ENCODE assay signal across 8 cellular contexts in the genomic region with DNA sequence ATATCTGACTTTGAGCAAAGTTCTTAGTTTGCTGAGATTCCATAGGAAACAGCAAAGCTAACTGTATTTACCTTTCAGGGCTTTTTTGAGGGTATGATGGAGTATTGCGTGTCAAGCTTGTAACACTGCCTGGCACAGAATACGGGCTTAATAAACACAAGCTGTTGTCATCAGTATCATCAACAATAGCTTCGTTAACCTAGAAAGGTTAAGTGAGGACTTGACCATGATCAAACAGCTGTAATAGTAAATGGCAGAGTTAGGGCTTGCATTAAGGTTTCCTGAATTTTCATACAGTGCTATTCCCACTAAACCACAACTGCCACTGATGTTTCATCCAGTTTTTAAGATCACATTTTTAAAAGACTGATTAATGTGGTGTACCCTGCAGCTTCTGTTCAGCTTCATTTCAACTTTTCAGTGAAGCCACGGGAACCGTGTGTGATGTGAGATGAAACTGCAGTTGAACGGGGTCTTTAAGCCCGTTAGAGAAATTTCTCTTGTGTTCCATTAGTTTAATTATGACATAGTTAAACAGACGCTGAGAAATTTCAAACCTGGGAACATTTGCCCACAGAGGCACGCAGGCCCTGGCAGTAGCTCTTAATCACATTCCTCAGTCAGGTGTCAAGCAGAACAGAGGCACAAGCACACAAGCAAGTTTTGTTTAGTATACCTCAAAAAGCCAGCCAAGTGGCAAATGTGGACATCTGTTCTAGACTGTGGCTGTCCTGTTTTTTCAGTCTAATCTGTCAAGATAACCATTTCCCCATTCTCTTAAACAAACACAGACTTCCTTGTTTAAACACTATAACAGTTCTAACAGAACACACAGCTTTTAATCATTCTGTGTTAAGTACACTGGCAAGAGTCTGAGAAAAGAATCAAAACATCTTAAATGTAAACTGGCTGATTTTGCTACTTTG.
DNase-seq lines count a peak whose midpoint lies in the region; ATAC-seq and TF ChIP-seq lines count a peak whose summit lies in the region.

No MANE protein-coding gene starts in this region.

- H3K4me1 ChIP-seq in Caco-2 (peaks cover 29% of the 10 kb centered on the region), colonic mucosa (peaks cover 10% of the 10 kb centered on the region), mucosa of descending colon (ENCODE audit: low read depth) (peaks cover 8% of the 10 kb centered on the region), A673 (ENCODE audit: insufficient read depth, low read length, poor library complexity, severe bottlenecking) (no peaks in the 10 kb centered on the region)

- no peak overlapping the region for H3K27ac Mint-ChIP-seq in Caco-2 (ENCODE audit: unreplicated experiment)
- H3K27ac Mint-ChIP-seq in activated naive CD4-positive, alpha-beta T cell treated with anti-CD3 and anti-CD28 coated beads for 36 hours, result no peak overlapping the region

- BruUV-seq in Caco-2 (replicated peaks; lab: Mats Ljungman, UMichigan) (no TSS peak), A673 (replicated peaks; lab: Mats Ljungman, UMichigan) (no TSS peak)

- peak; percentile 93 for ATAC-seq in mucosa of descending colon

- no peaks in the 10 kb centered on the region for H3K36me3 ChIP-seq in Caco-2 (ENCODE audit: control insufficient read depth, insufficient read depth, low read length)
- H3K36me3 ChIP-seq in colonic mucosa, result no peaks in the 10 kb centered on the region
- no peaks in the 10 kb centered on the region for H3K36me3 ChIP-seq in mucosa of descending colon (ENCODE audit: low read depth)
- no peaks in the 10 kb centered on the region for H3K36me3 ChIP-seq in A673 (ENCODE audit: insufficient read depth, low read length, poor library complexity, severe bottlenecking)

- TF ChIP-seq CTCF in Caco-2 (IDR thresholded peaks at IDR 0.05; ENCODE audit: insufficient read depth in 1 of 2, low read depth in 1 of 2, low read length in 1 of 2, severe bottlenecking in 1 of 2, unreplicated experiment in 1 of 2), result no peak
- no peak for TF ChIP-seq CTCF in colonic mucosa (IDR thresholded peaks at IDR 0.05)
- TF ChIP-seq CTCF in mucosa of descending colon (IDR thresholded peaks at IDR 0.05), result no peak
- TF ChIP-seq CTCF in A673 (conservative IDR thresholded peaks at IDR 0.05; ENCODE audit: low read depth, low read length), result no peak

- no peak overlapping the region for H3K4me3 Mint-ChIP-seq in Caco-2 (ENCODE audit: unreplicated experiment)
- H3K4me3 Mint-ChIP-seq in activated naive CD4-positive, alpha-beta T cell treated with anti-CD3 and anti-CD28 coated beads for 36 hours, result no peak overlapping the region

- no peak overlapping the region for H3K9ac ChIP-seq in colonic mucosa (ENCODE audit: low read depth in 2 of 2, low read length in 2 of 2)

- intact Hi-C loops in Caco-2 (cut with micrococcal nuclease; ENCODE audit: unreplicated experiment) (loop anchor here (1.0 to 5.0 kb wide), 4 partner anchors 18 to 148 kb away; a partner anchor contains a TSS), colonic mucosa (cut with DNase I) (no loop called here), mucosa of descending colon (cut with DNase I, micrococcal nuclease) (no loop called here), A673 (cut with micrococcal nuclease; ENCODE audit: unreplicated experiment) (no loop called here)
- intact Hi-C loops in activated naive CD4-positive, alpha-beta T cell treated with anti-CD3 and anti-CD28 coated beads for 36 hours (cut with micrococcal nuclease), result no loop called here

- peaks cover 7% of the 10 kb centered on the region for H3K36me3 Mint-ChIP-seq in Caco-2 (ENCODE audit: insufficient read depth, unreplicated experiment)
- no peaks in the 10 kb centered on the region for H3K36me3 Mint-ChIP-seq in activated naive CD4-positive, alpha-beta T cell treated with anti-CD3 and anti-CD28 coated beads for 36 hours (ENCODE audit: low read depth)

- POLR2A ChIA-PET in Caco-2 (lab: Charles Lee) (no interaction called here), A673 (lab: Charles Lee; ENCODE audit: low non-redundant PET) (no interaction called here)

- CTCF ChIA-PET in Caco-2 (lab: Charles Lee), result no interaction called here
- CTCF ChIA-PET in activated naive CD4-positive, alpha-beta T cell treated with anti-CD3 and anti-CD28 coated beads for 36 hours (lab: Charles Lee), result no interaction called here
- CTCF ChIA-PET in A673 (lab: Charles Lee), result no interaction called here

- no peak overlapping the region for H3K27ac ChIP-seq in colonic mucosa
- H3K27ac ChIP-seq in A673 (ENCODE audit: low read depth, low read length, poor library complexity, severe bottlenecking), result no peak overlapping the region

- H3K9me3 Mint-ChIP-seq in Caco-2 (ENCODE audit: unreplicated experiment), result no peaks in the 10 kb centered on the region
- no peaks in the 10 kb centered on the region for H3K9me3 Mint-ChIP-seq in activated naive CD4-positive, alpha-beta T cell treated with anti-CD3 and anti-CD28 coated beads for 36 hours

- no peaks in the 10 kb centered on the region for H3K27me3 Mint-ChIP-seq in Caco-2 (ENCODE audit: insufficient read depth, unreplicated experiment)
- H3K27me3 Mint-ChIP-seq in activated naive CD4-positive, alpha-beta T cell treated with anti-CD3 and anti-CD28 coated beads for 36 hours (ENCODE audit: low read depth), result peaks cover 13% of the 10 kb centered on the region

- no peaks in the 10 kb centered on the region for H3K27me3 ChIP-seq in Caco-2 (replicated peaks; ENCODE audit: control insufficient read depth, insufficient read depth, low read length)
- H3K27me3 ChIP-seq in colonic mucosa, result no peaks in the 10 kb centered on the region
- H3K27me3 ChIP-seq in A673 (replicated peaks; ENCODE audit: insufficient read depth, low read depth, low read length, poor library complexity), result peaks cover 4% of the 10 kb centered on the region

- H3K4me3 ChIP-seq in Caco-2 (ENCODE audit: low read depth, low read length), result no peak overlapping the region
- no peak overlapping the region for H3K4me3 ChIP-seq in colonic mucosa
- no peak overlapping the region for H3K4me3 ChIP-seq in mucosa of descending colon
- H3K4me3 ChIP-seq in A673 (ENCODE audit: low read depth, low read length, poor library complexity, severe bottlenecking), result no peak overlapping the region

- DNase-seq in Caco-2, result peak; percentile 55 to 59
- DNase-seq in H4 (ENCODE audit: low spot score), result peak; percentile 98
- peak; percentile 85 for DNase-seq in NCI-H748 (lab: John Stamatoyannopoulos, UW; ENCODE audit: unreplicated experiment)
- peak; percentile 36 for DNase-seq in colonic mucosa
- peak in 1 of 3 donors; percentile 29 for DNase-seq in mucosa of descending colon
- DNase-seq in activated CD8-positive, alpha-beta memory T cell treated with anti-CD3 and anti-CD28 coated beads, Interleukin-2, amount 50 U/mL, for 48 hours, result no peak
- no peak for DNase-seq in activated naive CD4-positive, alpha-beta T cell treated with anti-CD3 and anti-CD28 coated beads for 36 hours
- DNase-seq in A673 (ENCODE audit: low spot score), result no peak

- H3K4me1 Mint-ChIP-seq in Caco-2 (ENCODE audit: low read depth, unreplicated experiment), result peaks cover 13% of the 10 kb centered on the region
- no peaks in the 10 kb centered on the region for H3K4me1 Mint-ChIP-seq in activated naive CD4-positive, alpha-beta T cell treated with anti-CD3 and anti-CD28 coated beads for 36 hours (ENCODE audit: low read depth)

- H3K9me3 ChIP-seq in Caco-2 (no peaks in the 10 kb centered on the region), colonic mucosa (no peaks in the 10 kb centered on the region), mucosa of descending colon (no peaks in the 10 kb centered on the region), A673 (ENCODE audit: low read depth, low read length, poor library complexity, severe bottlenecking) (no peaks in the 10 kb centered on the region)

Comparison
In these comparisons a context has a peak if more than half of its experiments do, and no peak if none do; other contexts are left out.
1. DNase-seq: peak in Caco-2 (2 of 2), H4 (single experiment), NCI-H748 (single experiment) and colonic mucosa (single experiment); none in activated CD8-positive, alpha-beta memory T cell treated with anti-CD3 and anti-CD28 coated beads, Interleukin-2, amount 50 U/mL, for 48 hours (single experiment), activated naive CD4-positive, alpha-beta T cell treated with anti-CD3 and anti-CD28 coated beads for 36 hours (single experiment) and A673 (single experiment).